1 cellular context compared by ENCODE assay signal in genomic region chr11:61297741-61298140, GRCh38.
A peak's percentile ranks its signal among the peaks of the same experiment; 100 is the strongest.
TF ChIP-seq lines count a peak whose summit lies in the region.

No MANE protein-coding gene starts in this region.

TF ChIP-seq in GM12878, 131 proteins besides CTCF, POLR2A, EP300 and RAD21:
- TF ChIP-seq CBFB (IDR thresholded peaks at IDR 0.05; ENCODE audit: low read depth) (peak; percentile 50; the same call in 1 of the 2 replicates), NFIC (IDR thresholded peaks at IDR 0.05; ENCODE audit: low read depth, low read length) (peak; percentile 54; the same call in 1 of the 2 replicates), BHLHE40 (IDR thresholded peaks at IDR 0.05; ENCODE audit: borderline replicate concordance in 1 of 2, low read depth in 2 of 2, low read length in 1 of 2) (0 out of 4 replicates have a peak, but pooled peaks of 1 of the 2 experiments have one; percentile 4), RUNX3 (IDR thresholded peaks at IDR 0.05; ENCODE audit: low read length) (peak; percentile 87), PML (IDR thresholded peaks at IDR 0.05; ENCODE audit: low read length) (no peak), EGR1 (IDR thresholded peaks at IDR 0.05; ENCODE audit: borderline replicate concordance in 1 of 2, low read depth in 2 of 2, low read length in 2 of 2) (0 out of 3 replicates have a peak, but pooled peaks of 1 of the 2 experiments have one; percentile 8), RELB (IDR thresholded peaks at IDR 0.05; ENCODE audit: low read depth) (peak; percentile 49; the same call in 1 of the 2 replicates), IKZF2 (IDR thresholded peaks at IDR 0.05) (peak; percentile 72 to 76; a peak in 3 of 4 replicates), IKZF1 (conservative IDR thresholded peaks at IDR 0.05) (peak; percentile 60; the same call in 1 of the 2 replicates), NFXL1 (IDR thresholded peaks at IDR 0.05; ENCODE audit: borderline replicate concordance) (no peak), RAD51 (IDR thresholded peaks at IDR 0.05) (peak; percentile 29; the same call in 1 of the 2 replicates)
- TF ChIP-seq, protein P1, sequence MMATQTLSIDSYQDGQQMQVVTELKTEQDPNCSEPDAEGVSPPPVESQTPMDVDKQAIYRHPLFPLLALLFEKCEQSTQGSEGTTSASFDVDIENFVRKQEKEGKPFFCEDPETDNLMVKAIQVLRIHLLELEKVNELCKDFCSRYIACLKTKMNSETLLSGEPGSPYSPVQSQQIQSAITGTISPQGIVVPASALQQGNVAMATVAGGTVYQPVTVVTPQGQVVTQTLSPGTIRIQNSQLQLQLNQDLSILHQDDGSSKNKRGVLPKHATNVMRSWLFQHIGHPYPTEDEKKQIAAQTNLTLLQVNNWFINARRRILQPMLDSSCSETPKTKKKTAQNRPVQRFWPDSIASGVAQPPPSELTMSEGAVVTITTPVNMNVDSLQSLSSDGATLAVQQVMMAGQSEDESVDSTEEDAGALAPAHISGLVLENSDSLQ (IDR thresholded peaks at IDR 0.05) = no peak
